Comparison of ENCODE assay signal across 7 cellular contexts in the genomic region with DNA sequence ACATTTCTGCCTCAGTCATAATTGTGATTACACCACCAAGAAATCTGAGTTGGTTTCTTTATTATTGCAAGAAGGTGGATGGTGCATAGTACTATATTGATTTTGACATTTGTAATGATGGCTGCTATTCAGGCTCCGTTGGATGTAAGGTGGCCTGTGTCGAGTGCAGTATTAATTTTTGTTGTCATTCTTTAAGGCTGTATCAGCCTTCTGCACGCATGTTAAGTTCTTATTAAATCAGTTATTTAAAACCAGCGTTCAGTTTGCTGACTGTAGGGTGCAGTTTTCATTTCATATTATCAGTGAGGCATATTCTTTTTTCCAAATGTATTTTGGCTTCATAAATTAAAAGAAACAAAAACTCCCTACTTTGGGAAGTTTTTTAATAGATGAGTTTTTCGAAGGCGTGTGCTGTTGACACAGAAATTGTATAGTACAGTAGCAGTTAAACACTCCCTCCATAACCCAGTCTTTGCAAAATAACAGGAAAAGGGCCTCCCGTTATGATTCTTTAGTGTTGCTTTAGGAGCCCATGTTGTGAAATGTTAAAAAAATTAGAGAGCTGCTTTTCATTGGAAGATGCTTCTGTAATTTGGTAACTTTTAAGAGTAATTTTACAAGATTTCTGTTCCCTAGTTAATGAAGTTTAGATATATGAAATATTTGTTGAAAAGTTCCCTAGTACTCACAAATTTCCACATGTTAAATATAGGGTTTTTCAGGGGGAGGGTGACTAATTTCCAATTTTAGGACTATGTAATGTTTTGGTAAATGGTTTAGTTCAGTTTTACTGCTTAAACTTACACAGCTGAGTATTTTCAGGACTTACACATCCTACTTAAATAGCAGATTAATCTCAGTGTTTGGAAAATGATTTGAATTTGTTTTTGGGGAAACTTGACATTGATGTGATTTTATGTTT. TPM values are rescaled to one million over a fixed set of nuclear protein-coding genes. Genes with fewer than 3 reads are reported as not detected.
DNase-seq lines count a peak whose midpoint lies in the region; ATAC-seq and TF ChIP-seq lines count a peak whose summit lies in the region.

No MANE protein-coding gene starts in this region.

- H3K27me3 ChIP-seq in H7 (ENCODE audit: control insufficient read depth, insufficient read depth, low read length) (no peaks in the 10 kb centered on the region), foreskin keratinocyte (no peaks in the 10 kb centered on the region), spleen (replicated peaks in 1 of 7) (peaks cover 0 to 47% (median 0%) of the 10 kb centered on the region in 7 donors)

- 22 to 32% (median 25%) methylated on average over 7 of the region's 7 CpGs for WGBS in spleen, 5 donors

- no peak for TF ChIP-seq POLR2A in spleen (IDR thresholded peaks at IDR 0.05)

- H3K4me3 Mint-ChIP-seq in T-helper 17 cell: peak overlapping the region; percentile 98

- peak overlapping the region; percentile 43 for H3K27ac Mint-ChIP-seq in T-helper 17 cell

- peaks cover 38% of the 10 kb centered on the region for H3K4me1 Mint-ChIP-seq in T-helper 17 cell

- H3K4me1 ChIP-seq in foreskin keratinocyte: peaks cover 12% of the 10 kb centered on the region
- peaks cover 0 to 42% (median 29%) of the 10 kb centered on the region in 6 donors for H3K4me1 ChIP-seq in spleen

- DNase-seq in H7 (no peak), T-helper 17 cell (no peak), foreskin keratinocyte (no peak), spleen (no peak), glomerular visceral epithelial cell (ENCODE audit: extremely low spot score) (no peak)
- DNase-seq in stimulated activated naive CD4-positive, alpha-beta T cell treated with Interleukin-2 at 50 U/mL for 16 hours (lab: John Stamatoyannopoulos, UW): no peak

- H3K36me3 Mint-ChIP-seq in T-helper 17 cell (ENCODE audit: low read depth): peaks cover 5% of the 10 kb centered on the region

- H3K9me3 ChIP-seq in T-helper 17 cell (ENCODE audit: control insufficient read depth, low read length, poor library complexity, severe bottlenecking): no peaks in the 10 kb centered on the region
- H3K9me3 ChIP-seq in spleen: no peaks in the 10 kb centered on the region

- peak overlapping the region; percentile 73 for H3K27ac ChIP-seq in foreskin keratinocyte
- peak overlapping the region in 6 of 8 donors; percentile 90 to 97 (median 94) for H3K27ac ChIP-seq in spleen

- ATAC-seq in T-helper 17 cell (no peak), foreskin keratinocyte (no peak), HG03175 (IDR thresholded peaks at IDR 0.05; ENCODE audit: unreplicated experiment) (no peak)

- no peak for TF ChIP-seq CTCF in foreskin keratinocyte (conservative IDR thresholded peaks at IDR 0.05)
- TF ChIP-seq CTCF in spleen (IDR thresholded peaks at IDR 0.05 in 8 of 11, conservative IDR thresholded peaks at IDR 0.05 in 3 of 11): no peak

- H3K4me3 ChIP-seq in H7 (ENCODE audit: insufficient read depth, low read depth, low read length) (peak overlapping the region; percentile 95), spleen (peak overlapping the region; percentile 54 to 83 (median 72))

- no peaks in the 10 kb centered on the region for H3K27me3 Mint-ChIP-seq in T-helper 17 cell

- intact Hi-C loops in spleen (cut with DNase I; ENCODE audit: low total_unique reads): no loop called here

- H3K36me3 ChIP-seq in H7 (replicated peaks; ENCODE audit: control insufficient read depth, insufficient read depth, low read length) (no peaks in the 10 kb centered on the region), spleen (no peaks in the 10 kb centered on the region)

RNA-seq across cellular contexts. Expression of a gene that starts 1.9 kb away (rescaled TPM):
- 17.3 and 26.5 TPM in 2 replicates for total RNA-seq in H7 (2014; rRNA removed; shearing (Covaris generic))
- total RNA-seq in T-helper 17 cell (1 to 10 TPM; 2.8 to 3.1 TPM), foreskin keratinocyte (60.2 and 62.5 TPM in 2 replicates), spleen (10 to 100 TPM; 13.9 to 24.7 (median 20.4) TPM)
- polyA plus RNA-seq in foreskin keratinocyte (9.1 and 10.8 TPM in 2 replicates), spleen (1 to 10 TPM; 2.1 to 4.8 (median 2.4) TPM)
